Comparison of ENCODE assay signal across 2 cellular contexts in genomic region chr11:75714211-75714610, GRCh38.
TF ChIP-seq lines count a peak whose summit lies in the region.

No MANE protein-coding gene starts in this region.

TF ChIP-seq in SK-N-SH, 30 proteins besides CTCF, POLR2A, EP300 and RAD21 (continued from another document):
- TF ChIP-seq PBX3 (IDR thresholded peaks at IDR 0.05) (no peak), IRF3 (IDR thresholded peaks at IDR 0.05; ENCODE audit: low read depth, low read length) (no peak), GATA2 (CRISPR knock-in tag; IDR thresholded peaks at IDR 0.05) (peak; percentile 34; the same call in 1 of the 2 replicates), RCOR1 (IDR thresholded peaks at IDR 0.05; ENCODE audit: low read length) (no peak)

TF ChIP-seq in SK-N-SH treated with all-trans-retinoic acid at 6 μM for 48 hours, 23 proteins besides CTCF, POLR2A, EP300 and RAD21 (continued from another document):
- no peak for TF ChIP-seq ESRRG (CRISPR knock-in tag; IDR thresholded peaks at IDR 0.05)
- TF ChIP-seq, protein P1, sequence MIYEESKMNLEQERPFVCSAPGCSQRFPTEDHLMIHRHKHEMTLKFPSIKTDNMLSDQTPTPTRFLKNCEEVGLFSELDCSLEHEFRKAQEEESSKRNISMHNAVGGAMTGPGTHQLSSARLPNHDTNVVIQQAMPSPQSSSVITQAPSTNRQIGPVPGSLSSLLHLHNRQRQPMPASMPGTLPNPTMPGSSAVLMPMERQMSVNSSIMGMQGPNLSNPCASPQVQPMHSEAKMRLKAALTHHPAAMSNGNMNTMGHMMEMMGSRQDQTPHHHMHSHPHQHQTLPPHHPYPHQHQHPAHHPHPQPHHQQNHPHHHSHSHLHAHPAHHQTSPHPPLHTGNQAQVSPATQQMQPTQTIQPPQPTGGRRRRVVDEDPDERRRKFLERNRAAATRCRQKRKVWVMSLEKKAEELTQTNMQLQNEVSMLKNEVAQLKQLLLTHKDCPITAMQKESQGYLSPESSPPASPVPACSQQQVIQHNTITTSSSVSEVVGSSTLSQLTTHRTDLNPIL (CRISPR knock-in tag; IDR thresholded peaks at IDR 0.05; ENCODE audit: low read depth) = no peak
- no peak for TF ChIP-seq PATZ1 (CRISPR knock-in tag; IDR thresholded peaks at IDR 0.05; ENCODE audit: borderline replicate concordance)
- no peak for TF ChIP-seq PPARA (CRISPR knock-in tag; IDR thresholded peaks at IDR 0.05; ENCODE audit: borderline replicate concordance)
- TF ChIP-seq TOX (CRISPR knock-in tag; IDR thresholded peaks at IDR 0.05; ENCODE audit: borderline replicate concordance) = no peak
- no peak for TF ChIP-seq ARNTL (CRISPR knock-in tag; IDR thresholded peaks at IDR 0.05; ENCODE audit: borderline replicate concordance, low read depth)
- TF ChIP-seq ZNF8 (CRISPR knock-in tag; IDR thresholded peaks at IDR 0.05) = no peak
- no peak for TF ChIP-seq BACH2 (CRISPR knock-in tag; IDR thresholded peaks at IDR 0.05; ENCODE audit: borderline replicate concordance)
